In the genomic region with DNA sequence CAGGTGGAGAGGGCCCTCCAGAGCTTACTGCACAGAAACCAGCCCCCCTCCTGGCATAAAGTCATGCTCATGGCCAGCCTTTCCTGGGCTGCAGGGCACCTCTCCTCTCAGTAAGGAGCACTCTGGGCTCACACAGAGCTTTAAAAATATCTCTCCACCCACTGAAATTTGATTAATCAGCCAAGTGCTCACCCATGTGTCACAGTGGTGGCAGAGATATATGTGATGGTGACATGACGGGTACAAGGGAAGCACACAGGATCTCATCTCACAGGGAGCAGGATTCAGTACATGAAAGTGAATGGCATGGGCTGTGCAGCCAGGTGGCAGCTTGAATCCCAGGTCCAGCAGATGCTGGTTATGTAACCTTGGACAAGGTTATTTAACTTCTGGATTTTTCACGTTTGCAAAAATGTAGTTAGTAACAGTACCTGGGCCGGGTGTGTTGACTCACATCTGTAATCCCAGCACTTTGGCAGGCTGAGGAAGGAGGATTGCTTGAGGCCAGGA, we compare ENCODE assay signal across 19 cellular contexts.
"Had no signal": no experiment of that assay in that cellular context is flagged by ENCODE, and none has a peak within 500 bp of the region (broad histone marks: within the 10 kb centered on the region; RNA-seq: fewer than 3 reads in every experiment).

No MANE protein-coding gene starts in this region.

- ATAC-seq: gastrocnemius medialis, left cardiac atrium, left ventricle myocardium superior had no signal

- DNase-seq: effector memory CD4-positive, alpha-beta T cell; gastrocnemius medialis; kidney; left cardiac atrium; left ventricle myocardium superior; mesenchymal stem cell; midbrain; posterior cingulate gyrus; sigmoid colon; stimulated activated CD4-positive, alpha-beta T cell treated with anti-CD3 and anti-CD28 coated beads, Interleukin-2, amount 100 ng/mL, for 48 hours; stimulated activated naive CD4-positive, alpha-beta T cell treated with Interleukin-2 at 50 U/mL for 16 hours had no signal

- H3K27ac Mint-ChIP-seq: natural killer cell treated with Interleukin-12 subunit alpha and Interleukin-12 subunit beta and Interleukin-15 and Interleukin-18, amount 100 ng/mL, for 72 hours; type B pancreatic cell had no signal

- H3K27me3 Mint-ChIP-seq: type B pancreatic cell had no signal

- H3K9me3 ChIP-seq: gastrocnemius medialis, neutrophil had no signal

- H3K27me3 ChIP-seq: esophagus muscularis mucosa, gastrocnemius medialis, neutrophil, right atrium auricular region, sigmoid colon had no signal

- H3K4me1 ChIP-seq: esophagus muscularis mucosa, gastrocnemius medialis, right atrium auricular region, sigmoid colon had no signal

- H3K36me3 ChIP-seq: esophagus muscularis mucosa, gastrocnemius medialis, neutrophil, right atrium auricular region, sigmoid colon had no signal

- H3K4me3 Mint-ChIP-seq: natural killer cell treated with Interleukin-12 subunit alpha and Interleukin-12 subunit beta and Interleukin-15 and Interleukin-18, amount 100 ng/mL, for 72 hours; type B pancreatic cell had no signal

- FAIRE-seq: kidney had no signal

- H3K27ac ChIP-seq: epithelial cell of prostate, esophagus muscularis mucosa, gastrocnemius medialis, neutrophil, right atrium auricular region, sigmoid colon, skin epidermis had no signal

- H3K36me3 Mint-ChIP-seq: natural killer cell treated with Interleukin-12 subunit alpha and Interleukin-12 subunit beta and Interleukin-15 and Interleukin-18, amount 100 ng/mL, for 72 hours; type B pancreatic cell had no signal

- H3K4me3 ChIP-seq: esophagus muscularis mucosa, gastrocnemius medialis, lung, right atrium auricular region, sigmoid colon, skin epidermis had no signal

- H3K9me3 Mint-ChIP-seq: type B pancreatic cell had no signal
